In the genomic region with DNA sequence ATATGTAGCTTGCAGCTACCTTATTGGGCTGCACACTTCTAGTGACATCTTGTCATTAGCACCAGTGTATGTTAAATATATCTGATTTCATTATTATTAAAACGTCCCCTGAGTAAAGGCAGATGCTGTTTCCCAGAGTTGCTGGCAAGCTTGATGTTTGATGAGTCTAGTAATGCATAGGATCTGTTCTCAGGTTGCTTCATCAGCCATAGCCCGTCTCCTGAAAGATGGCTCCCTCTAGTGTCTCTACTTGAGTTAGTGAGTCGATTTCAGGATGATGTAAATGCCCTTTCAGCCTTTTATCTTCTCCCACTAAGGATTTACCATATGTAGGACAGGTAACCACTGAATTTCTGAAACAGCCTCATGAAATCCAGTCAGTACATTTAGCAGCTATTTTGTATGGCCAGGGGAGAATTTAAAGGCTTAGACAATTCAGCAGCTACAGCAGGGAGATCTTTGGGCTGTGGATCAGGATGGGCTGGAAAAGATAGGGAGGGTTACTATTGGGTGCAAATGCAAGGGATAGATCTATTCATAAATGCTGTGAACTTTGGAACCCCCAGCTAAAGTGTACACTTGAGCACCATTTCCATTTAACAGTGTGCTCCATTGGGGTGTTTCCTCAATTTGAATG, we compare ENCODE assay signal across 8 cellular contexts.
DNase-seq lines count a peak whose midpoint lies in the region; ATAC-seq and TF ChIP-seq lines count a peak whose summit lies in the region.

No MANE protein-coding gene starts in this region.

- H3K9me2 ChIP-seq in PC-9 (ENCODE audit: insufficient read depth) = no peaks in the 10 kb centered on the region

- H4K20me1 ChIP-seq in PC-9 (ENCODE audit: insufficient read depth) = no peaks in the 10 kb centered on the region

- peak; percentile 42 for ATAC-seq in sciatic nerve
- ATAC-seq in stimulated activated naive CD8-positive, alpha-beta T cell treated with anti-CD3 and anti-CD28 coated beads, Interleukin-15, Interleukin-2, amounts not matched to agents 100 U/mL and 50 U/mL, for 24 hours = no peak

- intact Hi-C loops in PC-9 (cut with micrococcal nuclease; ENCODE audit: unreplicated experiment) (loop anchor here (5.0 to 10.0 kb wide), 2 partner anchors 521 to 866 kb away; no protein-coding TSS in a partner anchor), sciatic nerve (cut with DNase I) (no loop called here)

- H3K79me2 ChIP-seq in PC-9 (ENCODE audit: low read depth) = no peaks in the 10 kb centered on the region

- BruUV-seq in PC-9 (replicated peaks; lab: Mats Ljungman, UMichigan) = no TSS peak

- CTCF ChIA-PET in PC-9 (lab: Charles Lee) = no interaction called here

- no peaks in the 10 kb centered on the region for H3K9me3 ChIP-seq in PC-9 (ENCODE audit: insufficient read depth, low read depth)

- TF ChIP-seq CTCF in GM20000 (IDR thresholded peaks at IDR 0.05; ENCODE audit: extremely low read depth, missing control alignments) (peak; percentile 37), PC-9 (conservative IDR thresholded peaks at IDR 0.05) (peak; percentile 70), fibroblast of the aortic adventitia (IDR thresholded peaks at IDR 0.05; ENCODE audit: insufficient read depth, low read length) (peak; percentile 54)

- no peak overlapping the region for H3K4me2 ChIP-seq in PC-9

- DNase-seq in Caki2 (ENCODE audit: low read depth) (peak; percentile 51), GM20000 (ENCODE audit: low spot score) (peak; percentile 33), Kasumi-1 (lab: John Stamatoyannopoulos, UW) (peak; percentile 68 to 80), PC-9 (peak; percentile 4 to 39), fibroblast of the aortic adventitia (ENCODE audit: low read depth) (peak; percentile 44), sciatic nerve (ENCODE audit: low spot score) (no peak)
- DNase-seq in stimulated activated naive CD8-positive, alpha-beta T cell treated with anti-CD3 and anti-CD28 coated beads, Interleukin-15, Interleukin-2, amounts not matched to agents 100 U/mL and 50 U/mL, for 24 hours = no peak
- DNase-seq in stimulated activated CD4-positive, alpha-beta T cell treated with anti-CD3 and anti-CD28 coated beads, Interleukin-12 subunit alpha, Interleukin-12 subunit beta, amount 100 ng/mL, for 4 hours = no peak

- no peak overlapping the region for H2AFZ ChIP-seq in PC-9

- no peak overlapping the region for H3K27ac ChIP-seq in PC-9

- no peaks in the 10 kb centered on the region for H3K4me1 ChIP-seq in PC-9 (replicated peaks; ENCODE audit: insufficient read depth)

- H3K4me3 ChIP-seq in PC-9 (no peak overlapping the region), fibroblast of the aortic adventitia (ENCODE audit: low read depth, low read length) (no peak overlapping the region)

- H3K27me3 ChIP-seq in PC-9 (ENCODE audit: insufficient read depth, low read depth) = 0 out of 2 replicates have a peak, but pooled peaks cover under 1% of the 10 kb centered on the region

- in situ Hi-C loops in Caki2 (cut with HindIII; ENCODE audit: low pct_unique_long_range_greater_than_20kb, low sequenced_read_pairs) = no loop called here

- no peaks in the 10 kb centered on the region for H3F3A ChIP-seq in PC-9 (ENCODE audit: insufficient read depth, low read depth)

- H3K36me3 ChIP-seq in PC-9 (ENCODE audit: low read depth) = no peaks in the 10 kb centered on the region

- POLR2A ChIA-PET in PC-9 (lab: Charles Lee; ENCODE audit: unreplicated experiment) = interaction anchor here (0.6 kb wide), 1 partner anchor 107 kb away, joined by 3 read pairs; no protein-coding TSS in a partner anchor

Comparison
In these comparisons a context has a peak if more than half of its experiments do, and no peak if none do; other contexts are left out.
1. DNase-seq: peak in Caki2 (single experiment), GM20000 (single experiment), Kasumi-1 (2 of 2), PC-9 (2 of 2) and fibroblast of the aortic adventitia (single experiment); none in sciatic nerve (single experiment), stimulated activated naive CD8-positive, alpha-beta T cell treated with anti-CD3 and anti-CD28 coated beads, Interleukin-15, Interleukin-2, amounts not matched to agents 100 U/mL and 50 U/mL, for 24 hours (single experiment) and stimulated activated CD4-positive, alpha-beta T cell treated with anti-CD3 and anti-CD28 coated beads, Interleukin-12 subunit alpha, Interleukin-12 subunit beta, amount 100 ng/mL, for 4 hours (single experiment).
2. Peak in every context shown above with its lines, with median percentiles within 50 percentile points of each other: CTCF ChIP-seq.